In the genomic region with DNA sequence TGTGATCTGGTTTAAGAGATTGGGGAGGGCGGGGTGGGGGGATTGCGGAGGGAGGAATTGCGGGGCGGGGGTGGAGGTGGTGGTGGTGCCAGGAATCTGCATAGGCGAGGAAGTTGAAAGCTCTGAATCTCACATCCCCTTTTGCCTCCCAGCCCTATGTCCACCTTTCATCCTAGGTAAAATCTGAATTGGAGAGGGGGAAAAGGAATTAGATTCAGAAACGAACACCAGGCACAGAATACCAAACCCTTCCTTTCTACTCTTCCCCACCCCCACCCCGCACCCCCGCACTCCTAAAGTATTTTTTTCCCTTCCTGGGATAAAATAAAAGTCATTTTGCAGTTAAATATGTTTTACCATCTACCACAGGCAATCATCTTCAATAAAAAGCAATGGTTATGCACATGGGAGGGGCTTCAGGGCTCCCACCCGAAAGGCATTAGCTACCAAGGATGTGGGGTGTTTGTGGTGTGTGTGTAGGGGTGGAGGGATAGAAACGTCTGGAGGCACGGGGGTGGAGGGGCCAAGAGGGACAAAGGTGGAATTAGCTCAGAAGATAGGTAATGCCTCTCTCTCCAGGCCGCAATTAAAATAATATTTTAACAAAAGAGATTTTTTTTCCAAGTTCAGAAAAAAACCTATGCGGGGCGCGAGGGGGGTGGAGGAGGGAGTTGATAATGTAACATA, we compare ENCODE assay signal across 8 cellular contexts. TPM values are rescaled to one million over a fixed set of nuclear protein-coding genes. Genes with fewer than 3 reads are reported as not detected.
DNase-seq lines count a peak whose midpoint lies in the region; ATAC-seq and TF ChIP-seq lines count a peak whose summit lies in the region.

No MANE protein-coding gene starts in this region.

- H3K36me3 ChIP-seq in kidney epithelial cell (ENCODE audit: control insufficient read depth, insufficient read depth, low read length) (no peaks in the 10 kb centered on the region), transverse colon (no peaks in the 10 kb centered on the region)

- H3K4me3 ChIP-seq in kidney epithelial cell (ENCODE audit: low read depth, low read length) (peak overlapping the region; percentile 53), transverse colon (peak overlapping the region; percentile 39 to 72 (median 54))

- in situ Hi-C loops in transverse colon (cut with MboI; ENCODE audit: low pct_ligation_motif_present in 1 of 4, low pct_unique_long_range_greater_than_20kb in 1 of 4, low sequenced_read_pairs in 3 of 4), result loop anchor here (10.0 to 25.0 kb wide), 7 partner anchors 469 to 1019 kb away; no protein-coding TSS in a partner anchor

- no peaks in the 10 kb centered on the region for H3K9me3 ChIP-seq in transverse colon

- H3K9me3 Mint-ChIP-seq in activated naive CD4-positive, alpha-beta T cell treated with anti-CD3 and anti-CD28 coated beads, Interleukin-2, amount 10 ng/mL, durations not matched to agents 7 days and 5 days, result no peaks in the 10 kb centered on the region
- H3K9me3 Mint-ChIP-seq in activated naive CD4-positive, alpha-beta T cell treated with anti-CD3 and anti-CD28 coated beads, Interleukin-2, amount 50 U/mL, for 72 hours, result no peaks in the 10 kb centered on the region
- no peaks in the 10 kb centered on the region for H3K9me3 Mint-ChIP-seq in activated naive CD8-positive, alpha-beta T cell treated with anti-CD3 and anti-CD28 coated beads for 36 hours

- no peaks in the 10 kb centered on the region for H3K36me3 Mint-ChIP-seq in activated naive CD4-positive, alpha-beta T cell treated with anti-CD3 and anti-CD28 coated beads, Interleukin-2, amount 10 ng/mL, durations not matched to agents 7 days and 5 days
- H3K36me3 Mint-ChIP-seq in activated naive CD4-positive, alpha-beta T cell treated with anti-CD3 and anti-CD28 coated beads, Interleukin-2, amount 50 U/mL, for 72 hours, result no peaks in the 10 kb centered on the region
- no peaks in the 10 kb centered on the region for H3K36me3 Mint-ChIP-seq in activated naive CD8-positive, alpha-beta T cell treated with anti-CD3 and anti-CD28 coated beads for 36 hours

- CTCF ChIA-PET in activated naive CD4-positive, alpha-beta T cell treated with anti-CD3 and anti-CD28 coated beads, Interleukin-2, amount 10 ng/mL, durations not matched to agents 7 days and 5 days (lab: Charles Lee), result interaction anchor here (0.6 to 1.5 kb wide), 7 partner anchors 11 to 1099 kb away, joined by 3 to 10 read pairs (median 3); no protein-coding TSS in a partner anchor

- intact Hi-C loops in transverse colon (cut with DNase I; ENCODE audit: low total_unique reads), result loop anchor here (5.0 to 10.0 kb wide), 6 partner anchors 371 to 1021 kb away; no protein-coding TSS in a partner anchor

- H3K27me3 ChIP-seq in kidney epithelial cell (ENCODE audit: control insufficient read depth, insufficient read depth, low read length) (no peaks in the 10 kb centered on the region), transverse colon (peaks cover 93% of the 10 kb centered on the region)

- H3K27ac ChIP-seq in transverse colon, result peak overlapping the region; percentile 82 to 94 (median 84)

- no peak for TF ChIP-seq EP300 in transverse colon (IDR thresholded peaks at IDR 0.05; ENCODE audit: low read depth)

- H3K4me1 ChIP-seq in transverse colon, result peaks cover 0 to 62% (median 13%) of the 10 kb centered on the region in 4 donors

- ATAC-seq in activated naive CD4-positive, alpha-beta T cell treated with anti-CD3 and anti-CD28 coated beads, Interleukin-2, amount 50 U/mL, for 72 hours, result no peak
- ATAC-seq in GM21526 (IDR thresholded peaks at IDR 0.05; ENCODE audit: low FRiP score, unreplicated experiment), result no peak

- TF ChIP-seq CTCF in kidney epithelial cell (IDR thresholded peaks at IDR 0.05; ENCODE audit: insufficient read depth, low read length, poor library complexity, severe bottlenecking) (no peak), transverse colon (IDR thresholded peaks at IDR 0.05) (no peak)

- H3K27me3 Mint-ChIP-seq in activated naive CD4-positive, alpha-beta T cell treated with anti-CD3 and anti-CD28 coated beads, Interleukin-2, amount 10 ng/mL, durations not matched to agents 7 days and 5 days, result no peaks in the 10 kb centered on the region
- peaks cover 88% of the 10 kb centered on the region for H3K27me3 Mint-ChIP-seq in activated naive CD8-positive, alpha-beta T cell treated with anti-CD3 and anti-CD28 coated beads for 36 hours

- peaks cover 36% of the 10 kb centered on the region for H3K4me1 Mint-ChIP-seq in activated naive CD4-positive, alpha-beta T cell treated with anti-CD3 and anti-CD28 coated beads, Interleukin-2, amount 10 ng/mL, durations not matched to agents 7 days and 5 days
- H3K4me1 Mint-ChIP-seq in activated naive CD8-positive, alpha-beta T cell treated with anti-CD3 and anti-CD28 coated beads for 36 hours, result peaks cover 25% of the 10 kb centered on the region

- H3K4me3 Mint-ChIP-seq in activated naive CD4-positive, alpha-beta T cell treated with anti-CD3 and anti-CD28 coated beads, Interleukin-2, amount 10 ng/mL, durations not matched to agents 7 days and 5 days, result peak overlapping the region; percentile 60
- H3K4me3 Mint-ChIP-seq in activated naive CD8-positive, alpha-beta T cell treated with anti-CD3 and anti-CD28 coated beads for 36 hours, result peak overlapping the region; percentile 71

- TF ChIP-seq POLR2A in transverse colon (IDR thresholded peaks at IDR 0.05), result no peak

- no peak overlapping the region for H3K27ac Mint-ChIP-seq in activated naive CD4-positive, alpha-beta T cell treated with anti-CD3 and anti-CD28 coated beads, Interleukin-2, amount 10 ng/mL, durations not matched to agents 7 days and 5 days
- H3K27ac Mint-ChIP-seq in activated naive CD4-positive, alpha-beta T cell treated with anti-CD3 and anti-CD28 coated beads, Interleukin-2, amount 50 U/mL, for 72 hours, result no peak overlapping the region
- no peak overlapping the region for H3K27ac Mint-ChIP-seq in activated naive CD8-positive, alpha-beta T cell treated with anti-CD3 and anti-CD28 coated beads for 36 hours

- 2 to 7% methylated on average over 6 to 15 of the region's 15 CpGs for WGBS in transverse colon (ENCODE audit: low coverage in 1 of 2), 2 donors

- no peak for DNase-seq in activated naive CD4-positive, alpha-beta T cell treated with anti-CD3 and anti-CD28 coated beads, Interleukin-2, amount 10 ng/mL, durations not matched to agents 7 days and 5 days
- DNase-seq in activated naive CD4-positive, alpha-beta T cell treated with anti-CD3 and anti-CD28 coated beads, Interleukin-2, amount 50 U/mL, for 72 hours (ENCODE audit: low spot score in 2 of 2), result no peak
- DNase-seq in activated naive CD8-positive, alpha-beta T cell treated with anti-CD3 and anti-CD28 coated beads for 36 hours, result no peak
- DNase-seq in kidney epithelial cell (ENCODE audit: low read depth) (no peak), transverse colon (no peak), SK-N-DZ (ENCODE audit: low spot score) (no peak)
- no peak for DNase-seq in NK-92 treated with Interleukin-12 subunit alpha and Interleukin-12 subunit beta, amount 100 ng/mL, for 24 hours (lab: John Stamatoyannopoulos, UW)

RNA-seq across cellular contexts. Expression of a gene that starts 1.8 kb away (rescaled TPM):
- total RNA-seq in activated naive CD4-positive, alpha-beta T cell treated with anti-CD3 and anti-CD28 coated beads, Interleukin-2, amount 50 U/mL, for 72 hours, result under 1 TPM in 1 of 2 donors, not detected in 1; 0.02 TPM
- not detected for total RNA-seq in activated naive CD8-positive, alpha-beta T cell treated with anti-CD3 and anti-CD28 coated beads for 36 hours
- total RNA-seq in kidney epithelial cell (51.7 and 72.3 TPM in 2 replicates), transverse colon (100 to 1,000 TPM; 146 to 263 (median 190) TPM)
- polyA plus RNA-seq in SK-N-DZ (2014; cell fraction: cytosol; rRNA removed), result 9.5 and 10.0 TPM in 2 replicates
- 5.3 and 7.3 TPM in 2 replicates for polyA plus RNA-seq in SK-N-DZ (2014; cell fraction: nucleus; rRNA removed)

Comparison
In these comparisons a context has a peak if more than half of its experiments do, and no peak if none do; other contexts are left out.
1. RNA of a gene that starts 1.8 kb away (total RNA-seq): 146 to 263 TPM in transverse colon and 51.7 to 72.3 TPM in kidney epithelial cell; 0.02 TPM in activated naive CD4-positive, alpha-beta T cell treated with anti-CD3 and anti-CD28 coated beads, Interleukin-2, amount 50 U/mL, for 72 hours and not detected in activated naive CD8-positive, alpha-beta T cell treated with anti-CD3 and anti-CD28 coated beads for 36 hours; every median in the first group is over 10 times any median in the second.